ENCODE assay signal across 1 cellular context in the genomic region with DNA sequence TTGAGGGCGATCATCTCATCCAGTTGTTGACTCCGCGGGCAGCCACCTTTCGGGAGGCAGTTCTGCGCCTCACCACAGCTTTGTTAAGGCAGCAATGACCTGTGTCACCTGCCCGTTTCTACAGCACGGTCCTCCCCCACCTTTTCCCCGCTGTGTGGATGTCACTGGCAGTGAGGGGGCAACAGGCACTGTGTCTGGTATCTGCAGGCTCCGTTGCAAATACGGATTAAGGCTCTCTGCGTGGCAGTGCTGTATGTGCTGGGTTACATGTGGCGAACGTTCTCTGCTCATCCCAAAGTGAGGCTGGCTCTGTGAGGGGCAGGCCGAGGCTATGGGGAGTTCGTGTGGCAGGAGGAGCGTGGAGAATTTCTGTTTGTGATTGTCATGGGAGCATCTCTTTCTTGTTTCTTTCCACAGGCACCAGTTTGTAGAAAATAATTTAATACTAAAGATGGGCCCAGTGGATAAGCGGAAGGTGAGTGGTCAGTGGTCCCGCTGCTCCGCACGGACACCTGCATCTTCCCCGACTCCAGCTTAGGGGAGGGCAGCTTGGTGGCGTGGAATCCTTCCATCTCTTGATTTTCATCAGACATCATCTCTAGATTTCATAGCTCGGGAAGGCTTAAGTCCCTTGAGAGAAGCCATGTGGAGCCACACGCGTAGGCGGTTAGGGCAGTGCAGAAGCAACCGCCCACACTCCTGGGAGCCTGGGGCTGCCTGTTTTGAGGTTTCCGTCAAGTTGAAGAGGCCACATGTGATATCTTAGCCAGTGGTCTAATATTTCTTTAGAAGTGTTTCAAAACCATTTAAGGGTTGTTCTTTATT.
TF ChIP-seq lines count a peak whose summit lies in the region.

No MANE protein-coding gene starts in this region.

TF ChIP-seq in GM23338, 12 proteins besides CTCF, POLR2A, EP300 and RAD21 (continued from another document):
- TF ChIP-seq, protein P1, sequence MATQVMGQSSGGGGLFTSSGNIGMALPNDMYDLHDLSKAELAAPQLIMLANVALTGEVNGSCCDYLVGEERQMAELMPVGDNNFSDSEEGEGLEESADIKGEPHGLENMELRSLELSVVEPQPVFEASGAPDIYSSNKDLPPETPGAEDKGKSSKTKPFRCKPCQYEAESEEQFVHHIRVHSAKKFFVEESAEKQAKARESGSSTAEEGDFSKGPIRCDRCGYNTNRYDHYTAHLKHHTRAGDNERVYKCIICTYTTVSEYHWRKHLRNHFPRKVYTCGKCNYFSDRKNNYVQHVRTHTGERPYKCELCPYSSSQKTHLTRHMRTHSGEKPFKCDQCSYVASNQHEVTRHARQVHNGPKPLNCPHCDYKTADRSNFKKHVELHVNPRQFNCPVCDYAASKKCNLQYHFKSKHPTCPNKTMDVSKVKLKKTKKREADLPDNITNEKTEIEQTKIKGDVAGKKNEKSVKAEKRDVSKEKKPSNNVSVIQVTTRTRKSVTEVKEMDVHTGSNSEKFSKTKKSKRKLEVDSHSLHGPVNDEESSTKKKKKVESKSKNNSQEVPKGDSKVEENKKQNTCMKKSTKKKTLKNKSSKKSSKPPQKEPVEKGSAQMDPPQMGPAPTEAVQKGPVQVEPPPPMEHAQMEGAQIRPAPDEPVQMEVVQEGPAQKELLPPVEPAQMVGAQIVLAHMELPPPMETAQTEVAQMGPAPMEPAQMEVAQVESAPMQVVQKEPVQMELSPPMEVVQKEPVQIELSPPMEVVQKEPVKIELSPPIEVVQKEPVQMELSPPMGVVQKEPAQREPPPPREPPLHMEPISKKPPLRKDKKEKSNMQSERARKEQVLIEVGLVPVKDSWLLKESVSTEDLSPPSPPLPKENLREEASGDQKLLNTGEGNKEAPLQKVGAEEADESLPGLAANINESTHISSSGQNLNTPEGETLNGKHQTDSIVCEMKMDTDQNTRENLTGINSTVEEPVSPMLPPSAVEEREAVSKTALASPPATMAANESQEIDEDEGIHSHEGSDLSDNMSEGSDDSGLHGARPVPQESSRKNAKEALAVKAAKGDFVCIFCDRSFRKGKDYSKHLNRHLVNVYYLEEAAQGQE (IDR thresholded peaks at IDR 0.05; ENCODE audit: unreplicated experiment) = no peak
- no peak for TF ChIP-seq ETS1 (IDR thresholded peaks at IDR 0.05)
- TF ChIP-seq NANOG (IDR thresholded peaks at IDR 0.05; ENCODE audit: borderline replicate concordance) = no peak
- no peak for TF ChIP-seq CREB1 (CRISPR knock-in tag; IDR thresholded peaks at IDR 0.05; ENCODE audit: low read depth)
- TF ChIP-seq ZNF331 (CRISPR knock-in tag; IDR thresholded peaks at IDR 0.05; ENCODE audit: low read depth) = no peak
- TF ChIP-seq, protein P2, sequence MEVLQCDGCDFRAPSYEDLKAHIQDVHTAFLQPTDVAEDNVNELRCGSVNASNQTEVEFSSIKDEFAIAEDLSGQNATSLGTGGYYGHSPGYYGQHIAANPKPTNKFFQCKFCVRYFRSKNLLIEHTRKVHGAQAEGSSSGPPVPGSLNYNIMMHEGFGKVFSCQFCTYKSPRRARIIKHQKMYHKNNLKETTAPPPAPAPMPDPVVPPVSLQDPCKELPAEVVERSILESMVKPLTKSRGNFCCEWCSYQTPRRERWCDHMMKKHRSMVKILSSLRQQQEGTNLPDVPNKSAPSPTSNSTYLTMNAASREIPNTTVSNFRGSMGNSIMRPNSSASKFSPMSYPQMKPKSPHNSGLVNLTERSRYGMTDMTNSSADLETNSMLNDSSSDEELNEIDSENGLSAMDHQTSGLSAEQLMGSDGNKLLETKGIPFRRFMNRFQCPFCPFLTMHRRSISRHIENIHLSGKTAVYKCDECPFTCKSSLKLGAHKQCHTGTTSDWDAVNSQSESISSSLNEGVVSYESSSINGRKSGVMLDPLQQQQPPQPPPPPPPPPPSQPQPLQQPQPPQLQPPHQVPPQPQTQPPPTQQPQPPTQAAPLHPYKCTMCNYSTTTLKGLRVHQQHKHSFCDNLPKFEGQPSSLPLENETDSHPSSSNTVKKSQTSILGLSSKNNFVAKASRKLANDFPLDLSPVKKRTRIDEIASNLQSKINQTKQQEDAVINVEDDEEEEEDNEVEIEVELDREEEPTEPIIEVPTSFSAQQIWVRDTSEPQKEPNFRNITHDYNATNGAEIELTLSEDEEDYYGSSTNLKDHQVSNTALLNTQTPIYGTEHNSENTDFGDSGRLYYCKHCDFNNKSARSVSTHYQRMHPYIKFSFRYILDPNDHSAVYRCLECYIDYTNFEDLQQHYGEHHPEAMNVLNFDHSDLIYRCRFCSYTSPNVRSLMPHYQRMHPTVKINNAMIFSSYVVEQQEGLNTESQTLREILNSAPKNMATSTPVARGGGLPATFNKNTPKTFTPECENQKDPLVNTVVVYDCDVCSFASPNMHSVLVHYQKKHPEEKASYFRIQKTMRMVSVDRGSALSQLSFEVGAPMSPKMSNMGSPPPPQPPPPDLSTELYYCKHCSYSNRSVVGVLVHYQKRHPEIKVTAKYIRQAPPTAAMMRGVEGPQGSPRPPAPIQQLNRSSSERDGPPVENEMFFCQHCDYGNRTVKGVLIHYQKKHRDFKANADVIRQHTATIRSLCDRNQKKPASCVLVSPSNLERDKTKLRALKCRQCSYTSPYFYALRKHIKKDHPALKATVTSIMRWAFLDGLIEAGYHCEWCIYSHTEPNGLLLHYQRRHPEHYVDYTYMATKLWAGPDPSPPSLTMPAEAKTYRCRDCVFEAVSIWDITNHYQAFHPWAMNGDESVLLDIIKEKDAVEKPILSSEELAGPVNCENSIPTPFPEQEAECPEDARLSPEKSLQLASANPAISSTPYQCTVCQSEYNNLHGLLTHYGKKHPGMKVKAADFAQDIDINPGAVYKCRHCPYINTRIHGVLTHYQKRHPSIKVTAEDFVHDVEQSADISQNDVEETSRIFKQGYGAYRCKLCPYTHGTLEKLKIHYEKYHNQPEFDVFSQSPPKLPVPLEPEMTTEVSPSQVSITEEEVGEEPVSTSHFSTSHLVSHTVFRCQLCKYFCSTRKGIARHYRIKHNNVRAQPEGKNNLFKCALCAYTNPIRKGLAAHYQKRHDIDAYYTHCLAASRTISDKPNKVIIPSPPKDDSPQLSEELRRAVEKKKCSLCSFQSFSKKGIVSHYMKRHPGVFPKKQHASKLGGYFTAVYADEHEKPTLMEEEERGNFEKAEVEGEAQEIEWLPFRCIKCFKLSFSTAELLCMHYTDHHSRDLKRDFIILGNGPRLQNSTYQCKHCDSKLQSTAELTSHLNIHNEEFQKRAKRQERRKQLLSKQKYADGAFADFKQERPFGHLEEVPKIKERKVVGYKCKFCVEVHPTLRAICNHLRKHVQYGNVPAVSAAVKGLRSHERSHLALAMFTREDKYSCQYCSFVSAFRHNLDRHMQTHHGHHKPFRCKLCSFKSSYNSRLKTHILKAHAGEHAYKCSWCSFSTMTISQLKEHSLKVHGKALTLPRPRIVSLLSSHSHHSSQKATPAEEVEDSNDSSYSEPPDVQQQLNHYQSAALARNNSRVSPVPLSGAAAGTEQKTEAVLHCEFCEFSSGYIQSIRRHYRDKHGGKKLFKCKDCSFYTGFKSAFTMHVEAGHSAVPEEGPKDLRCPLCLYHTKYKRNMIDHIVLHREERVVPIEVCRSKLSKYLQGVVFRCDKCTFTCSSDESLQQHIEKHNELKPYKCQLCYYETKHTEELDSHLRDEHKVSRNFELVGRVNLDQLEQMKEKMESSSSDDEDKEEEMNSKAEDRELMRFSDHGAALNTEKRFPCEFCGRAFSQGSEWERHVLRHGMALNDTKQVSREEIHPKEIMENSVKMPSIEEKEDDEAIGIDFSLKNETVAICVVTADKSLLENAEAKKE (CRISPR knock-in tag; IDR thresholded peaks at IDR 0.05) = no peak
- no peak for TF ChIP-seq EZH2phosphoT487 (IDR thresholded peaks at IDR 0.05; ENCODE audit: unreplicated experiment)
TF ChIP-seq in GM23338: peak in this region for 0.
